In genomic region chr11:93845181-93846092, GRCh38 we compare ENCODE assay signal across 23 cellular contexts. TPM values are rescaled to one million over a fixed set of nuclear protein-coding genes. Genes with fewer than 3 reads are reported as not detected.
"Had no signal": no experiment of that assay in that cellular context is flagged by ENCODE, and none has a peak within 500 bp of the region (broad histone marks: within the 10 kb centered on the region; RNA-seq: fewer than 3 reads in every experiment).

No MANE protein-coding gene starts in this region.

- H3K4me1 ChIP-seq: left lung, parathyroid adenoma, upper lobe of right lung had no signal

- H3K27ac ChIP-seq: brain microvascular endothelial cell, coronary artery, gastroesophageal sphincter, left lung, parathyroid adenoma, thoracic aorta, upper lobe of right lung had no signal

- H3K36me3 Mint-ChIP-seq: activated naive CD4-positive, alpha-beta T cell treated with anti-CD3 and anti-CD28 coated beads, Interleukin-2, amount 10 ng/mL, durations not matched to agents 7 days and 5 days; stimulated activated memory B cell treated with anti-CD40 and anti-IgM and Interleukin-4, amounts not matched to agents 10 μg/mL and 1 μg/mL and 100 μg/mL, for 72 hours had no signal

- H2AFZ ChIP-seq: parathyroid adenoma had no signal

- H3K27ac Mint-ChIP-seq: activated B cell treated with CpG ODN at 0.5 μM for 24 hours; activated CD4-positive, alpha-beta memory T cell treated with anti-CD3 and anti-CD28 coated beads, Interleukin-2, amount 10 ng/mL, durations not matched to agents 7 days and 5 days; activated naive CD4-positive, alpha-beta T cell treated with anti-CD3 and anti-CD28 coated beads, Interleukin-2, amount 10 ng/mL, durations not matched to agents 7 days and 5 days; activated naive CD8-positive, alpha-beta T cell treated with anti-CD3 and anti-CD28 coated beads, Interleukin-2, amount 50 U/mL, for 24 hours; nephron; stimulated activated memory B cell treated with anti-CD40 and anti-IgM and Interleukin-4, amounts not matched to agents 10 μg/mL and 1 μg/mL and 100 μg/mL, for 72 hours; T-helper 2 cell treated with Interferon-gamma antibody and Interleukin-4, amounts not matched to agents 5 μg/mL and 100 μg/mL, for 36 hours had no signal

- H3K36me3 ChIP-seq: brain microvascular endothelial cell, gastroesophageal sphincter, left lung, thoracic aorta, upper lobe of right lung had no signal

- H3K9me3 ChIP-seq: gastroesophageal sphincter, left lung, thoracic aorta, upper lobe of right lung had no signal

- FAIRE-seq: endometrium, TTC549 had no signal

- H3K4me3 Mint-ChIP-seq: activated B cell treated with CpG ODN at 0.5 μM for 24 hours; activated CD4-positive, alpha-beta memory T cell treated with anti-CD3 and anti-CD28 coated beads, Interleukin-2, amount 10 ng/mL, durations not matched to agents 7 days and 5 days; activated naive CD4-positive, alpha-beta T cell treated with anti-CD3 and anti-CD28 coated beads, Interleukin-2, amount 10 ng/mL, durations not matched to agents 7 days and 5 days; activated naive CD8-positive, alpha-beta T cell treated with anti-CD3 and anti-CD28 coated beads, Interleukin-2, amount 50 U/mL, for 24 hours; activated T-cell treated with anti-CD3 and anti-CD28 coated beads, Interleukin-2, amount 50 U/mL, for 4 hours; nephron; stimulated activated memory B cell treated with anti-CD40 and anti-IgM and Interleukin-4, amounts not matched to agents 10 μg/mL and 1 μg/mL and 100 μg/mL, for 72 hours; T-helper 2 cell treated with Interferon-gamma antibody and Interleukin-4, amounts not matched to agents 5 μg/mL and 100 μg/mL, for 36 hours had no signal

- H3K9me3 Mint-ChIP-seq: activated B cell treated with CpG ODN at 0.5 μM for 24 hours; activated CD4-positive, alpha-beta memory T cell treated with anti-CD3 and anti-CD28 coated beads, Interleukin-2, amount 10 ng/mL, durations not matched to agents 7 days and 5 days; activated naive CD4-positive, alpha-beta T cell treated with anti-CD3 and anti-CD28 coated beads, Interleukin-2, amount 10 ng/mL, durations not matched to agents 7 days and 5 days; activated naive CD8-positive, alpha-beta T cell treated with anti-CD3 and anti-CD28 coated beads, Interleukin-2, amount 50 U/mL, for 24 hours; activated T-cell treated with anti-CD3 and anti-CD28 coated beads, Interleukin-2, amount 50 U/mL, for 4 hours; nephron; stimulated activated memory B cell treated with anti-CD40 and anti-IgM and Interleukin-4, amounts not matched to agents 10 μg/mL and 1 μg/mL and 100 μg/mL, for 72 hours; T-helper 2 cell treated with Interferon-gamma antibody and Interleukin-4, amounts not matched to agents 5 μg/mL and 100 μg/mL, for 36 hours had no signal

- H3K4me3 ChIP-seq: coronary artery, gastroesophageal sphincter, left lung, thoracic aorta, upper lobe of right lung had no signal

- H3K79me2 ChIP-seq: parathyroid adenoma had no signal

- H3K4me1 Mint-ChIP-seq: activated B cell treated with CpG ODN at 0.5 μM for 24 hours; nephron; stimulated activated memory B cell treated with anti-CD40 and anti-IgM and Interleukin-4, amounts not matched to agents 10 μg/mL and 1 μg/mL and 100 μg/mL, for 72 hours had no signal

- H3K27me3 ChIP-seq: brain microvascular endothelial cell, gastroesophageal sphincter had no signal

- DNase-seq: activated B cell treated with CpG ODN at 0.5 μM for 24 hours; activated CD4-positive, alpha-beta memory T cell treated with anti-CD3 and anti-CD28 coated beads, Interleukin-2, amount 10 ng/mL, durations not matched to agents 7 days and 5 days; activated CD4-positive, alpha-beta T cell treated with anti-CD3 and anti-CD28 coated beads for 48 hours; activated effector memory CD4-positive, alpha-beta T cell treated with Interleukin-2 at 50 U/mL for 16 hours; activated naive CD4-positive, alpha-beta T cell treated with anti-CD3 and anti-CD28 coated beads, Interleukin-2, amount 10 ng/mL, durations not matched to agents 7 days and 5 days; activated naive CD8-positive, alpha-beta T cell treated with anti-CD3 and anti-CD28 coated beads, Interleukin-2, amount 50 U/mL, for 24 hours; activated T-cell treated with anti-CD3 and anti-CD28 coated beads, Interleukin-2, amount 50 U/mL, for 4 hours; anterior cingulate cortex; brain microvascular endothelial cell; left lung; midbrain; stimulated activated CD4-positive, alpha-beta T cell treated with anti-CD3 and anti-CD28 coated beads, Interleukin-4, amount 100 ng/mL, for 4 hours; upper lobe of right lung had no signal

- H3K9ac ChIP-seq: parathyroid adenoma had no signal

RNA-seq across cellular contexts. Expression of gene VSTM5, which starts 5.0 kb away (rescaled TPM):
- total RNA-seq: activated B cell treated with CpG ODN at 0.5 μM for 24 hours; activated CD4-positive, alpha-beta memory T cell treated with anti-CD3 and anti-CD28 coated beads, Interleukin-2, amount 10 ng/mL, durations not matched to agents 7 days and 5 days; activated T-cell treated with anti-CD3 and anti-CD28 coated beads, Interleukin-2, amount 50 U/mL, for 4 hours; lung microvascular endothelial cell; thoracic aorta; upper lobe of right lung had no signal
